ENCODE assay signal across 12 cellular contexts in the genomic region with DNA sequence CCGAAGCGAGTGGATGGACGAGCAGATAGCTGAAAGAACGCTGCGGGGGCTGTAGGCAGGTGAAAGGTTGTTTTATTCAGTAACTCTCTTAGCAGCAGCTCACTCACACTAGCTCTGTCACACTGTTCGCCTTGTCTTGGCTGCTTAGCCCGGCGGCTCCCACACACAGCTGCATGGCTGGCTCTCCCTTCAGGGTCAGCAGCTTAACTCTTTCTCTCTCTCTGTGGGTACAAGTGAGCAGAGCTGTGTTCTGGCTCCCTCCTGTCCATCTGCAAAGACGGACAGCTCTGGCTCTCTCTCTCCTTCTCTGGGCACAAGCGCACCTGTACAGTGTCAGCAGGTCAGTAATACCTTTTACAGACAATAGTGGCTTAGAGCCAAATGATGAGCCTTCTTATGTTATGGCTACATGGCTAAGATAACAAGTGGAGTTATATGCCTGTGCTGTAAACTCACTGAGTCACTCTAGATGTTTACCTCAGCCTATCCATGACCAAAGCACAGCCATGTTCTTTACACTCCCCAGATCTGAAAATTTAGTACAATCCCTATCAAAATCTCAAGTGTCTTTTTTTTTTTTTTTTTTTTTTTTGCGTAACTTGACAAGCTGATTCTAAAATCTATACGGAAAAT.
DNase-seq lines count a peak whose midpoint lies in the region; ATAC-seq and TF ChIP-seq lines count a peak whose summit lies in the region.
"Had no signal": no experiment of that assay in that cellular context is flagged by ENCODE, and none has a peak within 500 bp of the region (broad histone marks: within the 10 kb centered on the region; RNA-seq: fewer than 3 reads in every experiment).

No MANE protein-coding gene starts in this region.

- H3K27me3 ChIP-seq in neural progenitor cell: no peaks in the 10 kb centered on the region

- no peaks in the 10 kb centered on the region for H3K79me2 ChIP-seq in neural progenitor cell (ENCODE audit: low read depth)

- no peaks in the 10 kb centered on the region for H4K20me1 ChIP-seq in neural progenitor cell (ENCODE audit: low read depth)

- DNase-seq in DMS53 treated with DMSO at 0.1 percent for 48 hours (lab: John Stamatoyannopoulos, UW; ENCODE audit: unreplicated experiment) (peak; percentile 92), NCI-H510A treated with DMSO at 0.1 percent for 48 hours (lab: John Stamatoyannopoulos, UW) (peak; percentile 87), fibroblast of villous mesenchyme (ENCODE audit: low read depth) (peak; percentile 60), neural progenitor cell (ENCODE audit: low spot score) (peak; percentile 21), immature natural killer cell (no peak), NCI-H2196 (lab: John Stamatoyannopoulos, UW; ENCODE audit: unreplicated experiment) (no peak), AML-193 (lab: John Stamatoyannopoulos, UW) (no peak)
- DNase-seq: activated T-cell treated with anti-CD3 and anti-CD28 coated beads, Interleukin-2, amount 50 U/mL, for 48 hours; CD8-positive, alpha-beta T cell had no signal

- no peak for ATAC-seq in HG03378 (IDR thresholded peaks at IDR 0.05; ENCODE audit: unreplicated experiment)
- ATAC-seq: CD8-positive, alpha-beta T cell had no signal

- H3K4me3 Mint-ChIP-seq in neural progenitor cell: no peak overlapping the region
- no peak overlapping the region for H3K4me3 Mint-ChIP-seq in immature natural killer cell
- H3K4me3 Mint-ChIP-seq: CD8-positive, alpha-beta T cell; dendritic cell treated with granulocyte-macrophage colony-stimulating factor and Interleukin-4, amounts not matched to agents 40 ng/mL and 50 ng/mL, for 4 days had no signal

- no peaks in the 10 kb centered on the region for H3K27me3 Mint-ChIP-seq in neural progenitor cell (ENCODE audit: insufficient read depth, low read depth)
- peaks cover 0 to 4% (median 3%) of the 10 kb centered on the region in 3 donors for H3K27me3 Mint-ChIP-seq in immature natural killer cell (ENCODE audit: low read depth in 3 of 3)

- H3K4me3 ChIP-seq in fibroblast of villous mesenchyme (ENCODE audit: low read depth, low read length) (peak overlapping the region; percentile 36), neural progenitor cell (no peak overlapping the region)

- H3K4me1 ChIP-seq in neural progenitor cell: no peaks in the 10 kb centered on the region

- H3K27ac ChIP-seq in neural progenitor cell: no peak overlapping the region
- H3K27ac ChIP-seq: HL-60 had no signal

- no peaks in the 10 kb centered on the region for H3K36me3 ChIP-seq in neural progenitor cell

- H3K4me1 Mint-ChIP-seq in neural progenitor cell (no peaks in the 10 kb centered on the region), immature natural killer cell (no peaks in the 10 kb centered on the region)

- H3F3A ChIP-seq in neural progenitor cell (ENCODE audit: low read depth): no peaks in the 10 kb centered on the region

- H2AFZ ChIP-seq in neural progenitor cell (replicated peaks): peak overlapping the region; percentile 30

- no peak overlapping the region for H3K4me2 ChIP-seq in neural progenitor cell

- H3K36me3 Mint-ChIP-seq in neural progenitor cell (no peaks in the 10 kb centered on the region), immature natural killer cell (no peaks in the 10 kb centered on the region)
- H3K36me3 Mint-ChIP-seq: CD8-positive, alpha-beta T cell had no signal

- H3K27ac Mint-ChIP-seq in neural progenitor cell: no peak overlapping the region
- no peak overlapping the region for H3K27ac Mint-ChIP-seq in immature natural killer cell
- H3K27ac Mint-ChIP-seq: CD8-positive, alpha-beta T cell; dendritic cell treated with granulocyte-macrophage colony-stimulating factor and Interleukin-4, amounts not matched to agents 40 ng/mL and 50 ng/mL, for 4 days had no signal

- no peaks in the 10 kb centered on the region for H3K9me3 ChIP-seq in neural progenitor cell (ENCODE audit: low read depth)

- no peak for TF ChIP-seq CTCF in fibroblast of villous mesenchyme (IDR thresholded peaks at IDR 0.05; ENCODE audit: insufficient read depth, low read depth, low read length)
- no peak for TF ChIP-seq CTCF in neural progenitor cell (IDR thresholded peaks at IDR 0.05)

- H3K9me3 Mint-ChIP-seq in neural progenitor cell (peaks cover 3% of the 10 kb centered on the region), immature natural killer cell (peaks cover 0 to 13% (median 2%) of the 10 kb centered on the region in 6 donors)

- no peak overlapping the region for H3K9ac ChIP-seq in neural progenitor cell

Comparison
In these comparisons a context has a peak if more than half of its experiments do, and no peak if none do; other contexts are left out.
1. DNase-seq: peak in DMS53 treated with DMSO at 0.1 percent for 48 hours (single experiment), NCI-H510A treated with DMSO at 0.1 percent for 48 hours (single experiment), fibroblast of villous mesenchyme (single experiment) and neural progenitor cell (single experiment); none in immature natural killer cell (0 of 3), NCI-H2196 (single experiment) and AML-193 (0 of 2).